8 cellular contexts compared by ENCODE assay signal in the genomic region with DNA sequence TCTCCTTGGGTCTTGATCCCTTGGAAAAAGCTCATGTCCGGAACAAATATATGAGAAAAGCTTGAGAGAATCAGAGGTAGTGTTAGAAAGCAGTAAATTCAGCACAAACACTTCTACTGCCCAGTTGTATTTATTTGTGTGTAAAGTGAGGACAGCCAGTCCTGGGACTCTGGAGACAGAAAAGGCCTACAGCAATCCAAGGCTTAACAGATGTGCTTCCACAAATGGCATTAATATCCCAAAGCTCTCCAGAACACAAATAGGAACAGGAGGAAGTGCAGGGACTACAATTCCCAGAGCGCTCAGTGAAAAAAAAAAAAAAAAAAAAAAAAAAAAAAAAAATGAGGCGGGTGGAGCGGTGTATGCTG. TPM values are rescaled to one million over a fixed set of nuclear protein-coding genes. Genes with fewer than 3 reads are reported as not detected.
DNase-seq lines count a peak whose midpoint lies in the region; ATAC-seq and TF ChIP-seq lines count a peak whose summit lies in the region.

No MANE protein-coding gene starts in this region.

- peak overlapping the region; percentile 36 for H3K27ac Mint-ChIP-seq in stimulated activated naive CD8-positive, alpha-beta T cell treated with anti-CD3 and anti-CD28 coated beads, Interleukin-15, Interleukin-2, amounts not matched to agents 100 ng/mL and 50 ng/mL, for 24 hours
- peak overlapping the region; percentile 85 for H3K27ac Mint-ChIP-seq in activated CD4-positive, alpha-beta memory T cell treated with anti-CD3 and anti-CD28 coated beads, Interleukin-2, amount 10 ng/mL, durations not matched to agents 7 days and 5 days

- no peak for ATAC-seq in stimulated activated naive CD8-positive, alpha-beta T cell treated with anti-CD3 and anti-CD28 coated beads, Interleukin-15, Interleukin-2, amounts not matched to agents 100 U/mL and 50 U/mL, for 24 hours
- ATAC-seq in GM18868 (IDR thresholded peaks at IDR 0.05; ENCODE audit: unreplicated experiment), result no peak

- H3K4me1 Mint-ChIP-seq in stimulated activated naive CD8-positive, alpha-beta T cell treated with anti-CD3 and anti-CD28 coated beads, Interleukin-15, Interleukin-2, amounts not matched to agents 100 ng/mL and 50 ng/mL, for 24 hours (ENCODE audit: low read depth), result peaks cover 33% of the 10 kb centered on the region
- peaks cover 33% of the 10 kb centered on the region for H3K4me1 Mint-ChIP-seq in activated CD4-positive, alpha-beta memory T cell treated with anti-CD3 and anti-CD28 coated beads, Interleukin-2, amount 10 ng/mL, durations not matched to agents 7 days and 5 days

- H3K27ac ChIP-seq in muscle layer of colon (ENCODE audit: low read depth, low read length), result peak overlapping the region; percentile 43

- H3K27me3 ChIP-seq in muscle layer of colon (ENCODE audit: control insufficient read depth in 1 of 2, insufficient read depth in 2 of 2, low read length in 2 of 2), result no peaks in the 10 kb centered on the region

- H3K4me1 ChIP-seq in muscle layer of colon (ENCODE audit: insufficient read depth, low read length), result peaks cover 37% of the 10 kb centered on the region

- no peaks in the 10 kb centered on the region for H3K9me3 Mint-ChIP-seq in stimulated activated naive CD8-positive, alpha-beta T cell treated with anti-CD3 and anti-CD28 coated beads, Interleukin-15, Interleukin-2, amounts not matched to agents 100 ng/mL and 50 ng/mL, for 24 hours
- H3K9me3 Mint-ChIP-seq in activated CD4-positive, alpha-beta memory T cell treated with anti-CD3 and anti-CD28 coated beads, Interleukin-2, amount 10 ng/mL, durations not matched to agents 7 days and 5 days, result no peaks in the 10 kb centered on the region

- peak overlapping the region in 1 of 2 donors; percentile 9 for H3K4me3 ChIP-seq in muscle layer of colon (ENCODE audit: low read depth in 1 of 2, low read length in 2 of 2)

- H3K9ac ChIP-seq in muscle layer of colon (ENCODE audit: low read length), result no peak overlapping the region

- POLR2A ChIA-PET in activated CD4-positive, alpha-beta memory T cell treated with anti-CD3 and anti-CD28 coated beads, Interleukin-2, amount 10 ng/mL, durations not matched to agents 7 days and 5 days (lab: Charles Lee), result interaction anchor here (1.2 to 5.6 kb wide), 6 partner anchors 9 to 351 kb away, joined by 4 to 36 read pairs (median 6); a partner anchor contains a TSS

- no peak for TF ChIP-seq POLR2A in erythroblast (IDR thresholded peaks at IDR 0.05; ENCODE audit: low read length)

- no peaks in the 10 kb centered on the region for H3K9me3 ChIP-seq in muscle layer of colon (ENCODE audit: low read length)

- H3K36me3 Mint-ChIP-seq in stimulated activated naive CD8-positive, alpha-beta T cell treated with anti-CD3 and anti-CD28 coated beads, Interleukin-15, Interleukin-2, amounts not matched to agents 100 ng/mL and 50 ng/mL, for 24 hours (ENCODE audit: low read depth), result peaks cover 25% of the 10 kb centered on the region
- H3K36me3 Mint-ChIP-seq in activated CD4-positive, alpha-beta memory T cell treated with anti-CD3 and anti-CD28 coated beads, Interleukin-2, amount 10 ng/mL, durations not matched to agents 7 days and 5 days (ENCODE audit: low read depth), result peaks cover 36% of the 10 kb centered on the region

- peaks cover 57% of the 10 kb centered on the region for H3K36me3 ChIP-seq in muscle layer of colon (ENCODE audit: insufficient read depth, low read length)

- H3K4me3 Mint-ChIP-seq in stimulated activated naive CD8-positive, alpha-beta T cell treated with anti-CD3 and anti-CD28 coated beads, Interleukin-15, Interleukin-2, amounts not matched to agents 100 ng/mL and 50 ng/mL, for 24 hours, result peak overlapping the region; percentile 98
- peak overlapping the region; percentile 97 for H3K4me3 Mint-ChIP-seq in activated CD4-positive, alpha-beta memory T cell treated with anti-CD3 and anti-CD28 coated beads, Interleukin-2, amount 10 ng/mL, durations not matched to agents 7 days and 5 days

- CTCF ChIA-PET in activated CD4-positive, alpha-beta memory T cell treated with anti-CD3 and anti-CD28 coated beads, Interleukin-2, amount 10 ng/mL, durations not matched to agents 7 days and 5 days (lab: Charles Lee), result interaction anchor here (0.7 to 1.4 kb wide), 3 partner anchors 11 to 38 kb away, joined by 3 read pairs; a partner anchor contains a TSS

- DNase-seq in stimulated activated naive CD8-positive, alpha-beta T cell treated with anti-CD3 and anti-CD28 coated beads, Interleukin-15, Interleukin-2, amounts not matched to agents 100 U/mL and 50 U/mL, for 24 hours, result no peak
- DNase-seq in activated CD4-positive, alpha-beta memory T cell treated with anti-CD3 and anti-CD28 coated beads, Interleukin-2, amount 10 ng/mL, durations not matched to agents 7 days and 5 days, result no peak
- no peak for DNase-seq in hepatic stellate cell (ENCODE audit: low spot score)
- no peak for DNase-seq in erythroblast (lab: John Stamatoyannopoulos, UW)
- DNase-seq in inferior parietal cortex (ENCODE audit: extremely low spot score), result no peak

- H3K27me3 Mint-ChIP-seq in stimulated activated naive CD8-positive, alpha-beta T cell treated with anti-CD3 and anti-CD28 coated beads, Interleukin-15, Interleukin-2, amounts not matched to agents 100 ng/mL and 50 ng/mL, for 24 hours, result no peaks in the 10 kb centered on the region
- H3K27me3 Mint-ChIP-seq in activated CD4-positive, alpha-beta memory T cell treated with anti-CD3 and anti-CD28 coated beads, Interleukin-2, amount 10 ng/mL, durations not matched to agents 7 days and 5 days, result no peaks in the 10 kb centered on the region

RNA-seq across cellular contexts. Expression of a gene that starts 0.4 kb away (rescaled TPM):
- total RNA-seq in activated CD4-positive, alpha-beta memory T cell treated with anti-CD3 and anti-CD28 coated beads, Interleukin-2, amount 10 ng/mL, durations not matched to agents 7 days and 5 days, result 100 to 1,000 TPM; 206 to 218 TPM

RNA-seq across cellular contexts. Expression of a gene that starts 11.7 kb away (rescaled TPM):
- total RNA-seq in activated CD4-positive, alpha-beta memory T cell treated with anti-CD3 and anti-CD28 coated beads, Interleukin-2, amount 10 ng/mL, durations not matched to agents 7 days and 5 days, result 10 to 100 TPM; 53.7 to 60.1 TPM

RNA-seq across cellular contexts. Expression of a gene that starts 19.1 kb away (rescaled TPM):
- total RNA-seq in activated CD4-positive, alpha-beta memory T cell treated with anti-CD3 and anti-CD28 coated beads, Interleukin-2, amount 10 ng/mL, durations not matched to agents 7 days and 5 days, result 10 to 100 TPM; 33.2 to 40.7 TPM

RNA-seq across cellular contexts. Expression of a gene that starts 39.1 kb away (rescaled TPM):
- 10 to 100 TPM; 45.9 to 47.8 TPM for total RNA-seq in activated CD4-positive, alpha-beta memory T cell treated with anti-CD3 and anti-CD28 coated beads, Interleukin-2, amount 10 ng/mL, durations not matched to agents 7 days and 5 days

RNA-seq across cellular contexts. Expression of a gene that starts 55.1 kb away (rescaled TPM):
- not detected for total RNA-seq in activated CD4-positive, alpha-beta memory T cell treated with anti-CD3 and anti-CD28 coated beads, Interleukin-2, amount 10 ng/mL, durations not matched to agents 7 days and 5 days
